In genomic region chr1:33266766-33267165, GRCh38 we compare ENCODE assay signal across 30 cellular contexts. TPM values are rescaled to one million over a fixed set of nuclear protein-coding genes. Genes with fewer than 3 reads are reported as not detected.
"Had no signal": no experiment of that assay in that cellular context is flagged by ENCODE, and none has a peak within 500 bp of the region (broad histone marks: within the 10 kb centered on the region; RNA-seq: fewer than 3 reads in every experiment).

No MANE protein-coding gene starts in this region.

- H3K27me3 ChIP-seq: left lung, pancreas, sigmoid colon, spleen, suprapubic skin, tibial artery, uterus had no signal

- H3K27me3 Mint-ChIP-seq: naive B cell; stimulated activated naive CD8-positive, alpha-beta T cell treated with anti-CD3 and anti-CD28 coated beads, Interleukin-15, Interleukin-2, amounts not matched to agents 100 ng/mL and 50 ng/mL, for 24 hours; type B pancreatic cell had no signal

- H3K4me3 Mint-ChIP-seq: mesothelial cell of epicardium; naive B cell; natural killer cell; stimulated activated effector memory CD8-positive, alpha-beta T cell treated with anti-CD3 and anti-CD28 coated beads, Interleukin-12 subunit alpha, Interleukin-12 subunit beta, amount 100 ng/mL, for 72 hours; stimulated activated naive CD8-positive, alpha-beta T cell treated with anti-CD3 and anti-CD28 coated beads, Interleukin-15, Interleukin-2, amounts not matched to agents 100 ng/mL and 50 ng/mL, for 24 hours; type B pancreatic cell had no signal

- H3K27ac Mint-ChIP-seq: stimulated activated effector memory CD8-positive, alpha-beta T cell treated with anti-CD3 and anti-CD28 coated beads, Interleukin-12 subunit alpha, Interleukin-12 subunit beta, amount 100 ng/mL, for 72 hours; stimulated activated naive CD8-positive, alpha-beta T cell treated with anti-CD3 and anti-CD28 coated beads, Interleukin-15, Interleukin-2, amounts not matched to agents 100 ng/mL and 50 ng/mL, for 24 hours; type B pancreatic cell had no signal

- H3K36me3 ChIP-seq: pancreas, prostate gland, uterus had no signal

- DNase-seq: hippocampal formation; left colon; left lung; lower lobe of right lung; mesenchymal stem cell; naive B cell; natural killer cell; pancreas; retina; right cardiac atrium; sigmoid colon; small intestine; spleen; stimulated activated CD4-positive, alpha-beta T cell treated with anti-CD3 and anti-CD28 coated beads, Interleukin-4, amount 100 ng/mL, for 24 hours; stimulated activated naive CD4-positive, alpha-beta T cell; uterus had no signal

- H3K4me1 ChIP-seq: pancreas, prostate gland, uterus had no signal

- H3K9me3 ChIP-seq: left lung, lower lobe of right lung, pancreas, prostate gland, sigmoid colon, spleen, suprapubic skin, thoracic aorta, tibial artery, uterus had no signal

- H3K4me3 ChIP-seq: left lung, lower lobe of right lung, pancreas, prostate gland, sigmoid colon, spleen, suprapubic skin, thoracic aorta, tibial artery, uterus had no signal

- H3K36me3 Mint-ChIP-seq: naive B cell; natural killer cell; stimulated activated effector memory CD8-positive, alpha-beta T cell treated with anti-CD3 and anti-CD28 coated beads, Interleukin-12 subunit alpha, Interleukin-12 subunit beta, amount 100 ng/mL, for 72 hours had no signal

- H3K27ac ChIP-seq: left lung, lower lobe of right lung, pancreas, prostate gland, sigmoid colon, spleen, suprapubic skin, uterus had no signal

- H3K9me3 Mint-ChIP-seq: mesothelial cell of epicardium; naive B cell; natural killer cell; stimulated activated effector memory CD8-positive, alpha-beta T cell treated with anti-CD3 and anti-CD28 coated beads, Interleukin-12 subunit alpha, Interleukin-12 subunit beta, amount 100 ng/mL, for 72 hours; stimulated activated naive CD8-positive, alpha-beta T cell treated with anti-CD3 and anti-CD28 coated beads, Interleukin-15, Interleukin-2, amounts not matched to agents 100 ng/mL and 50 ng/mL, for 24 hours; type B pancreatic cell had no signal

RNA-seq across cellular contexts. Expression of gene A3GALT2, which starts 54.1 kb away (rescaled TPM):
- total RNA-seq: left colon, left lung, liver, lower lobe of right lung, mammary epithelial cell, mononuclear cell, natural killer cell, omental fat pad, pancreas, right cardiac atrium, sigmoid colon, subcutaneous adipose tissue, suprapubic skin, ureter had no signal
